Comparison of ENCODE assay signal across 10 cellular contexts in the genomic region with DNA sequence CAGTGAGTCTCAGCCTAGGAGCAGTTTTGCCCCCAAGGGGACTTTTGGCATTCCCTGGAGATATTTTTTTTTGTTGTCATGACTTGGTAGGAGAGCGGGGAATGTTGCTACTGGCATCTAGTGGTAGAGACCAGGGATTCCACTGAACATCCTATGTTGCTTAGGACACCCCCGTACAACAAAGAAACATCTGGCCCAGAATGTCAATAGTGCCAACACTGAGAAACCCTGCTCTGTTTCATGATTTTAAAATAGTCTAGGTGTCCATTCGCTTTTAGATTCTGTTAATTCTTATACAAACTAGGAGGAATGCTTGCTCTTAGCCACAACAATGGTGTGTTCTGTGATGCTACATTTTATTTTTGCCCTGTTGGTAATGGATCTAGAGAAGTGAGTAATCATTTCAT.
DNase-seq lines count a peak whose midpoint lies in the region; ATAC-seq and TF ChIP-seq lines count a peak whose summit lies in the region.
"Had no signal": no experiment of that assay in that cellular context is flagged by ENCODE, and none has a peak within 500 bp of the region (broad histone marks: within the 10 kb centered on the region; RNA-seq: fewer than 3 reads in every experiment).

No MANE protein-coding gene starts in this region.

- H3K36me3 ChIP-seq in Caco-2 (ENCODE audit: control insufficient read depth, insufficient read depth, low read length) (no peaks in the 10 kb centered on the region), KMS-11 (ENCODE audit: insufficient read depth) (no peaks in the 10 kb centered on the region), kidney epithelial cell (ENCODE audit: control insufficient read depth, insufficient read depth, low read length) (no peaks in the 10 kb centered on the region), esophagus squamous epithelium (no peaks in the 10 kb centered on the region)

- H3K9me3 ChIP-seq in Caco-2 (no peaks in the 10 kb centered on the region), esophagus squamous epithelium (no peaks in the 10 kb centered on the region)

- H3K4me1 ChIP-seq in Caco-2 (no peaks in the 10 kb centered on the region), KMS-11 (ENCODE audit: low read depth, poor library complexity, severe bottlenecking) (peaks cover 52% of the 10 kb centered on the region), esophagus squamous epithelium (no peaks in the 10 kb centered on the region)

- 0 out of 2 replicates have a peak overlapping the region, but pooled peaks have one; percentile 12 for H3K4me2 ChIP-seq in KMS-11

- H3K4me3 ChIP-seq in Caco-2 (ENCODE audit: low read depth, low read length) = no peak overlapping the region
- H3K4me3 ChIP-seq in KMS-11 (IDR thresholded peaks at IDR 0.05; ENCODE audit: insufficient read depth, low read depth, low read length) = no peak overlapping the region
- no peak overlapping the region for H3K4me3 ChIP-seq in kidney epithelial cell (ENCODE audit: low read depth, low read length)
- no peak overlapping the region for H3K4me3 ChIP-seq in esophagus squamous epithelium

- H3K27me3 ChIP-seq in Caco-2 (replicated peaks; ENCODE audit: control insufficient read depth, insufficient read depth, low read length) (no peaks in the 10 kb centered on the region), KMS-11 (ENCODE audit: insufficient read depth, low read depth) (no peaks in the 10 kb centered on the region), kidney epithelial cell (ENCODE audit: control insufficient read depth, insufficient read depth, low read length) (no peaks in the 10 kb centered on the region), esophagus squamous epithelium (no peaks in the 10 kb centered on the region)

- H3K4me3 Mint-ChIP-seq in Caco-2 (ENCODE audit: unreplicated experiment) (no peak overlapping the region), activated B cell treated with CpG ODN at 0.5 μM for 24 hours (no peak overlapping the region)
- no peak overlapping the region for H3K4me3 Mint-ChIP-seq in stimulated activated memory B cell treated with anti-CD40 and anti-IgM and Interleukin-4, amounts not matched to agents 10 μg/mL and 1 μg/mL and 100 μg/mL, for 72 hours

- H2AFZ ChIP-seq in KMS-11 (ENCODE audit: low read depth) = no peak overlapping the region

- H4K20me1 ChIP-seq in KMS-11 (ENCODE audit: insufficient read depth) = no peaks in the 10 kb centered on the region

- H3K27ac Mint-ChIP-seq in Caco-2 (ENCODE audit: unreplicated experiment) (no peak overlapping the region), activated B cell treated with CpG ODN at 0.5 μM for 24 hours (peak overlapping the region; percentile 46)
- no peak overlapping the region for H3K27ac Mint-ChIP-seq in stimulated activated memory B cell treated with anti-CD40 and anti-IgM and Interleukin-4, amounts not matched to agents 10 μg/mL and 1 μg/mL and 100 μg/mL, for 72 hours
- H3K27ac Mint-ChIP-seq: activated naive CD4-positive, alpha-beta T cell treated with anti-CD3 and anti-CD28 coated beads, Interleukin-2, amount 50 U/mL, for 72 hours had no signal

- H3K27ac ChIP-seq in KMS-11 = no peak overlapping the region
- no peak overlapping the region for H3K27ac ChIP-seq in esophagus squamous epithelium

- WGBS in esophagus squamous epithelium, 2 donors = 59 to 84% methylated on average over 3 of the region's 3 CpGs

- H3K9me3 Mint-ChIP-seq in Caco-2 (ENCODE audit: unreplicated experiment) (no peaks in the 10 kb centered on the region), activated B cell treated with CpG ODN at 0.5 μM for 24 hours (no peaks in the 10 kb centered on the region)
- no peaks in the 10 kb centered on the region for H3K9me3 Mint-ChIP-seq in stimulated activated memory B cell treated with anti-CD40 and anti-IgM and Interleukin-4, amounts not matched to agents 10 μg/mL and 1 μg/mL and 100 μg/mL, for 72 hours

- intact Hi-C loops in Caco-2 (cut with micrococcal nuclease; ENCODE audit: unreplicated experiment) = loop anchor here (1.0 to 10.0 kb wide), 5 partner anchors 95 to 471 kb away; no protein-coding TSS in a partner anchor
- intact Hi-C loops in activated B cell treated with CpG ODN at 0.5 μM for 24 hours (cut with micrococcal nuclease) = loop anchor here (1.0 to 10.0 kb wide), 2 partner anchors 236 to 551 kb away; a partner anchor contains a TSS
- intact Hi-C loops in esophagus squamous epithelium (cut with DNase I) = no loop called here

- H3K79me2 ChIP-seq in KMS-11 (ENCODE audit: insufficient read depth, low read depth) = no peaks in the 10 kb centered on the region

- TF ChIP-seq CTCF in Caco-2 (IDR thresholded peaks at IDR 0.05; ENCODE audit: insufficient read depth in 1 of 2, low read depth in 1 of 2, low read length in 1 of 2, severe bottlenecking in 1 of 2, unreplicated experiment in 1 of 2) (peak; percentile 51 to 58), KMS-11 (conservative IDR thresholded peaks at IDR 0.05; ENCODE audit: low read depth, low read length) (peak; percentile 32), activated B cell treated with CpG ODN at 0.5 μM for 24 hours (IDR thresholded peaks at IDR 0.05) (no peak), kidney epithelial cell (IDR thresholded peaks at IDR 0.05; ENCODE audit: insufficient read depth, low read length, poor library complexity, severe bottlenecking) (peak; percentile 57), esophagus squamous epithelium (IDR thresholded peaks at IDR 0.05) (peak in 1 of 6 experiments; percentile 39)

- no TSS peak for BruUV-seq in Caco-2 (replicated peaks; lab: Mats Ljungman, UMichigan)

- no peak for ATAC-seq in activated B cell treated with CpG ODN at 0.5 μM for 24 hours (ENCODE audit: low read depth)
- no peak for ATAC-seq in stimulated activated memory B cell treated with anti-CD40 and anti-IgM and Interleukin-4, amounts not matched to agents 10 μg/mL and 1 μg/mL and 100 μg/mL, for 72 hours
- no peak for ATAC-seq in HG02571 (IDR thresholded peaks at IDR 0.05; ENCODE audit: unreplicated experiment)
- ATAC-seq: activated naive CD4-positive, alpha-beta T cell treated with anti-CD3 and anti-CD28 coated beads, Interleukin-2, amount 50 U/mL, for 72 hours had no signal

- TF ChIP-seq POLR2A in esophagus squamous epithelium (IDR thresholded peaks at IDR 0.05) = no peak

- H3K27me3 Mint-ChIP-seq in Caco-2 (ENCODE audit: insufficient read depth, unreplicated experiment) (no peaks in the 10 kb centered on the region), activated B cell treated with CpG ODN at 0.5 μM for 24 hours (no peaks in the 10 kb centered on the region)
- no peaks in the 10 kb centered on the region for H3K27me3 Mint-ChIP-seq in stimulated activated memory B cell treated with anti-CD40 and anti-IgM and Interleukin-4, amounts not matched to agents 10 μg/mL and 1 μg/mL and 100 μg/mL, for 72 hours

- H3K9ac ChIP-seq in KMS-11 = no peak overlapping the region

- H3K36me3 Mint-ChIP-seq in Caco-2 (ENCODE audit: insufficient read depth, unreplicated experiment) (no peaks in the 10 kb centered on the region), activated B cell treated with CpG ODN at 0.5 μM for 24 hours (ENCODE audit: low read depth) (no peaks in the 10 kb centered on the region)
- H3K36me3 Mint-ChIP-seq in stimulated activated memory B cell treated with anti-CD40 and anti-IgM and Interleukin-4, amounts not matched to agents 10 μg/mL and 1 μg/mL and 100 μg/mL, for 72 hours = no peaks in the 10 kb centered on the region

- DNase-seq in Caco-2 (peak; percentile 44 to 55), activated B cell treated with CpG ODN at 0.5 μM for 24 hours (no peak), kidney epithelial cell (ENCODE audit: low read depth) (no peak), esophagus squamous epithelium (lab: John Stamatoyannopoulos, UW) (no peak), germinal center (ENCODE audit: low spot score) (no peak)
- DNase-seq: stimulated activated CD4-positive, alpha-beta T cell treated with anti-CD3 and anti-CD28 coated beads, Interleukin-2, amount 100 ng/mL, for 24 hours had no signal

- CTCF ChIA-PET in Caco-2 (lab: Charles Lee) = interaction anchor here (2.2 kb wide), 1 partner anchor 236 kb away, joined by 14 read pairs; no protein-coding TSS in a partner anchor
- CTCF ChIA-PET in activated B cell treated with CpG ODN at 0.5 μM for 24 hours (lab: Charles Lee) = interaction anchor here (0.7 to 1.4 kb wide), 2 partner anchors 68 to 236 kb away, joined by 3 to 6 read pairs; no protein-coding TSS in a partner anchor

- H3K4me1 Mint-ChIP-seq in Caco-2 (ENCODE audit: low read depth, unreplicated experiment) (no peaks in the 10 kb centered on the region), activated B cell treated with CpG ODN at 0.5 μM for 24 hours (peaks cover 47% of the 10 kb centered on the region)
- H3K4me1 Mint-ChIP-seq in stimulated activated memory B cell treated with anti-CD40 and anti-IgM and Interleukin-4, amounts not matched to agents 10 μg/mL and 1 μg/mL and 100 μg/mL, for 72 hours = peaks cover 18% of the 10 kb centered on the region

- POLR2A ChIA-PET in Caco-2 (lab: Charles Lee) = interaction anchor here (0.5 kb wide), 1 partner anchor 904 kb away, joined by 4 read pairs; no protein-coding TSS in a partner anchor
- POLR2A ChIA-PET in activated B cell treated with CpG ODN at 0.5 μM for 24 hours (lab: Charles Lee) = no interaction called here

Comparison
In these comparisons a context has a peak if more than half of its experiments do, and no peak if none do; other contexts are left out.
1. DNase-seq: peak in Caco-2 (2 of 2); none in activated B cell treated with CpG ODN at 0.5 μM for 24 hours (single experiment), kidney epithelial cell (single experiment), esophagus squamous epithelium (single experiment) and germinal center (single experiment).